8 cellular contexts compared by ENCODE assay signal in genomic region chr4:158817562-158818370, GRCh38. TPM values are rescaled to one million over a fixed set of nuclear protein-coding genes. Genes with fewer than 3 reads are reported as not detected.
DNase-seq lines count a peak whose midpoint lies in the region; ATAC-seq, FAIRE-seq and TF ChIP-seq lines count a peak whose summit lies in the region.

No MANE protein-coding gene starts in this region.

- TF ChIP-seq POLR2A in GM12892 (IDR thresholded peaks at IDR 0.05; ENCODE audit: low read depth, low read length): no peak

- FAIRE-seq in GM12892 (lab: Jason Lieb, UNC): no peak

- ATAC-seq in GM18909 (IDR thresholded peaks at IDR 0.05; ENCODE audit: poor library complexity, unreplicated experiment): peak; percentile 70
- peak; percentile 66 for ATAC-seq in HG02981 (IDR thresholded peaks at IDR 0.05; ENCODE audit: unreplicated experiment)
- ATAC-seq in T-helper 17 cell: peak; percentile 74
- peak; percentile 76 to 84 for ATAC-seq in natural killer cell treated with Interleukin-12 subunit alpha and Interleukin-12 subunit beta and Interleukin-15 and Interleukin-18, amount 100 ng/mL, for 72 hours

- peak overlapping the region; percentile 74 for H3K27ac Mint-ChIP-seq in T-helper 17 cell
- peak overlapping the region; percentile 59 to 72 for H3K27ac Mint-ChIP-seq in natural killer cell treated with Interleukin-12 subunit alpha and Interleukin-12 subunit beta and Interleukin-15 and Interleukin-18, amount 100 ng/mL, for 72 hours

- H3K9me3 ChIP-seq in T-helper 17 cell (ENCODE audit: control insufficient read depth, low read length, poor library complexity, severe bottlenecking): no peaks in the 10 kb centered on the region

- H3K27me3 Mint-ChIP-seq in T-helper 17 cell: no peaks in the 10 kb centered on the region
- H3K27me3 Mint-ChIP-seq in natural killer cell treated with Interleukin-12 subunit alpha and Interleukin-12 subunit beta and Interleukin-15 and Interleukin-18, amount 100 ng/mL, for 72 hours: peaks cover 0 to 3% of the 10 kb centered on the region in 2 donors

- H3K4me3 Mint-ChIP-seq in T-helper 17 cell: no peak overlapping the region
- H3K4me3 Mint-ChIP-seq in natural killer cell treated with Interleukin-12 subunit alpha and Interleukin-12 subunit beta and Interleukin-15 and Interleukin-18, amount 100 ng/mL, for 72 hours: peak overlapping the region; percentile 50

- peaks cover 35% of the 10 kb centered on the region for H3K4me1 Mint-ChIP-seq in T-helper 17 cell
- peaks cover 32 to 61% of the 10 kb centered on the region in 2 donors for H3K4me1 Mint-ChIP-seq in natural killer cell treated with Interleukin-12 subunit alpha and Interleukin-12 subunit beta and Interleukin-15 and Interleukin-18, amount 100 ng/mL, for 72 hours (ENCODE audit: low read depth in 2 of 2)

- no peaks in the 10 kb centered on the region for H3K9me3 Mint-ChIP-seq in natural killer cell treated with Interleukin-12 subunit alpha and Interleukin-12 subunit beta and Interleukin-15 and Interleukin-18, amount 100 ng/mL, for 72 hours

- DNase-seq in T-helper 17 cell (no peak), GM12892 (ENCODE audit: insufficient read length) (no peak), anterior cingulate cortex (lab: John Stamatoyannopoulos, UW) (no peak), retina (no peak), 8988T (no peak)
- no peak for DNase-seq in natural killer cell treated with Interleukin-12 subunit alpha and Interleukin-12 subunit beta and Interleukin-15 and Interleukin-18, amount 100 ng/mL, for 72 hours (ENCODE audit: low spot score)

- peaks cover 2% of the 10 kb centered on the region for H3K36me3 Mint-ChIP-seq in T-helper 17 cell (ENCODE audit: low read depth)
- H3K36me3 Mint-ChIP-seq in natural killer cell treated with Interleukin-12 subunit alpha and Interleukin-12 subunit beta and Interleukin-15 and Interleukin-18, amount 100 ng/mL, for 72 hours: no peaks in the 10 kb centered on the region

RNA-seq across cellular contexts. Expression of gene FNIP2, which starts 48.9 kb away (rescaled TPM):
- total RNA-seq in T-helper 17 cell: 10 to 100 TPM in 1 of 2 donors, 1 to 10 TPM in 1; 7.7 to 11.5 TPM
- total RNA-seq in natural killer cell treated with Interleukin-12 subunit alpha and Interleukin-12 subunit beta and Interleukin-15 and Interleukin-18, amount 100 ng/mL, for 72 hours: 10 to 100 TPM; 17.5 to 35.6 TPM
- polyA plus RNA-seq in GM12892 (2012; ENCODE audit: missing spikeins): 0.34 TPM
